ENCODE assay signal across 14 cellular contexts in genomic region chr1:29004288-29004687, GRCh38.
DNase-seq lines count a peak whose midpoint lies in the region; ATAC-seq and TF ChIP-seq lines count a peak whose summit lies in the region.
"Had no signal": no experiment of that assay in that cellular context is flagged by ENCODE, and none has a peak within 500 bp of the region (broad histone marks: within the 10 kb centered on the region; RNA-seq: fewer than 3 reads in every experiment).

No MANE protein-coding gene starts in this region.

- no peaks in the 10 kb centered on the region for H3K4me1 ChIP-seq in CD8-positive, alpha-beta T cell (ENCODE audit: insufficient read depth, low read length)
- H3K4me1 ChIP-seq in smooth muscle cell (ENCODE audit: low read depth) (no peaks in the 10 kb centered on the region), neuronal stem cell (ENCODE audit: control insufficient read depth in 2 of 2, insufficient read depth in 1 of 2, low read depth in 1 of 2, low read length in 2 of 2) (peaks cover 0 to 1% of the 10 kb centered on the region in 2 donors)
- H3K4me1 ChIP-seq: BLaER1 treated with 17β-estradiol and CSF1 and Interleukin-3, amounts not matched to agents 10 nM and 100 nM had no signal

- H3K79me1 ChIP-seq in neuronal stem cell (ENCODE audit: low read depth, low read length): peaks cover 3% of the 10 kb centered on the region

- H3K4me3 Mint-ChIP-seq in activated CD8-positive, alpha-beta memory T cell treated with anti-CD3 and anti-CD28 coated beads, Interleukin-2, amount 10 ng/mL, durations not matched to agents 7 days and 5 days: no peak overlapping the region
- H3K4me3 Mint-ChIP-seq in CD8-positive, alpha-beta T cell: no peak overlapping the region
- H3K4me3 Mint-ChIP-seq in activated T-helper 17 cell treated with anti-CD3 and anti-CD28 coated beads, Interleukin-2, amount 50 U/mL, for 72 hours: no peak overlapping the region
- no peak overlapping the region for H3K4me3 Mint-ChIP-seq in stimulated activated naive B cell treated with anti-CD40 and anti-IgM and Interleukin-4, amounts not matched to agents 10 μg/mL and 1 μg/mL and 100 μg/mL, for 72 hours
- H3K4me3 Mint-ChIP-seq: B cell had no signal

- ATAC-seq in activated CD8-positive, alpha-beta memory T cell treated with anti-CD3 and anti-CD28 coated beads, Interleukin-2, amount 10 ng/mL, durations not matched to agents 7 days and 5 days: no peak
- no peak for ATAC-seq in CD8-positive, alpha-beta T cell
- ATAC-seq in activated T-helper 17 cell treated with anti-CD3 and anti-CD28 coated beads, Interleukin-2, amount 50 U/mL, for 72 hours (replicated peaks): peak; percentile 70
- no peak for ATAC-seq in stimulated activated naive B cell treated with anti-CD40 and anti-IgM and Interleukin-4, amounts not matched to agents 10 μg/mL and 1 μg/mL and 100 μg/mL, for 72 hours (replicated peaks)

- no peak overlapping the region for H4K91ac ChIP-seq in neuronal stem cell (ENCODE audit: low read depth, low read length, poor library complexity)

- intact Hi-C loops in CD8-positive, alpha-beta T cell (cut with DNase I, micrococcal nuclease): no loop called here

- H3K36me3 Mint-ChIP-seq in activated CD8-positive, alpha-beta memory T cell treated with anti-CD3 and anti-CD28 coated beads, Interleukin-2, amount 10 ng/mL, durations not matched to agents 7 days and 5 days: peaks cover 27% of the 10 kb centered on the region
- peaks cover 78% of the 10 kb centered on the region for H3K36me3 Mint-ChIP-seq in CD8-positive, alpha-beta T cell
- peaks cover 69% of the 10 kb centered on the region for H3K36me3 Mint-ChIP-seq in activated T-helper 17 cell treated with anti-CD3 and anti-CD28 coated beads, Interleukin-2, amount 50 U/mL, for 72 hours (ENCODE audit: low read depth)
- peaks cover 18 to 48% of the 10 kb centered on the region in 2 donors for H3K36me3 Mint-ChIP-seq in stimulated activated naive B cell treated with anti-CD40 and anti-IgM and Interleukin-4, amounts not matched to agents 10 μg/mL and 1 μg/mL and 100 μg/mL, for 72 hours

- H2BK12ac ChIP-seq in neuronal stem cell (ENCODE audit: low read length): no peak overlapping the region

- no peak overlapping the region for H3K4ac ChIP-seq in neuronal stem cell (ENCODE audit: low read length)

- H3K36me3 ChIP-seq in CD8-positive, alpha-beta T cell (ENCODE audit: insufficient read depth, low read length): peaks cover 4% of the 10 kb centered on the region
- H3K36me3 ChIP-seq in smooth muscle cell (ENCODE audit: low read depth): no peaks in the 10 kb centered on the region
- H3K36me3 ChIP-seq in neuronal stem cell (replicated peaks in 1 of 2; ENCODE audit: control insufficient read depth in 2 of 2, insufficient read depth in 2 of 2, low read length in 2 of 2): peaks cover 3 to 20% of the 10 kb centered on the region in 2 donors
- H3K36me3 ChIP-seq: HAP-1 had no signal

- no peak overlapping the region for H4K8ac ChIP-seq in neuronal stem cell (ENCODE audit: low read depth, low read length)

- DNase-seq in activated CD8-positive, alpha-beta memory T cell treated with anti-CD3 and anti-CD28 coated beads, Interleukin-2, amount 10 ng/mL, durations not matched to agents 7 days and 5 days: no peak
- no peak for DNase-seq in activated CD8-positive, alpha-beta memory T cell treated with anti-CD3 and anti-CD28 coated beads, Interleukin-2, amount 50 U/mL, for 4 hours
- no peak for DNase-seq in CD8-positive, alpha-beta T cell
- DNase-seq in smooth muscle cell (lab: John Stamatoyannopoulos, UW; ENCODE audit: unreplicated experiment) (no peak), SIG-M5 treated with dmso at 0.1 percent for 504 hours (lab: John Stamatoyannopoulos, UW; ENCODE audit: unreplicated experiment) (no peak), neuronal stem cell (ENCODE audit: low spot score) (no peak)
- DNase-seq in stimulated activated naive B cell treated with anti-CD40 and anti-IgM and Interleukin-4, amounts not matched to agents 10 μg/mL and 1 μg/mL and 100 μg/mL, for 72 hours: no peak
- DNase-seq: DMS153, DMS79, GF-D8 had no signal

- no peak overlapping the region for H3K4me3 ChIP-seq in CD8-positive, alpha-beta T cell (ENCODE audit: low read depth, low read length)
- H3K4me3 ChIP-seq in smooth muscle cell: no peak overlapping the region
- H3K4me3 ChIP-seq in neuronal stem cell (ENCODE audit: low read length in 2 of 2): no peak overlapping the region
- H3K4me3 ChIP-seq: BLaER1 treated with 17β-estradiol and CSF1 and Interleukin-3, amounts not matched to agents 10 nM and 100 nM; HAP-1 had no signal

- H3K27ac ChIP-seq in CD8-positive, alpha-beta T cell (ENCODE audit: low read depth, low read length): no peak overlapping the region
- no peak overlapping the region for H3K27ac ChIP-seq in smooth muscle cell (ENCODE audit: low read depth)
- no peak overlapping the region for H3K27ac ChIP-seq in neuronal stem cell (replicated peaks; ENCODE audit: low read length)
- H3K27ac ChIP-seq: BLaER1 treated with 17β-estradiol and CSF1 and Interleukin-3, amounts not matched to agents 10 nM and 100 nM had no signal

- H3K9me3 Mint-ChIP-seq in activated CD8-positive, alpha-beta memory T cell treated with anti-CD3 and anti-CD28 coated beads, Interleukin-2, amount 10 ng/mL, durations not matched to agents 7 days and 5 days (ENCODE audit: low read depth): no peaks in the 10 kb centered on the region
- no peaks in the 10 kb centered on the region for H3K9me3 Mint-ChIP-seq in CD8-positive, alpha-beta T cell
- no peaks in the 10 kb centered on the region for H3K9me3 Mint-ChIP-seq in activated T-helper 17 cell treated with anti-CD3 and anti-CD28 coated beads, Interleukin-2, amount 50 U/mL, for 72 hours
- no peaks in the 10 kb centered on the region for H3K9me3 Mint-ChIP-seq in stimulated activated naive B cell treated with anti-CD40 and anti-IgM and Interleukin-4, amounts not matched to agents 10 μg/mL and 1 μg/mL and 100 μg/mL, for 72 hours

- no peaks in the 10 kb centered on the region for H3F3A ChIP-seq in smooth muscle cell (ENCODE audit: low read depth)

- H2AK5ac ChIP-seq in neuronal stem cell (ENCODE audit: low read depth, low read length): no peak overlapping the region

- H3K9ac ChIP-seq in smooth muscle cell (ENCODE audit: low read depth) (no peak overlapping the region), neuronal stem cell (ENCODE audit: low read depth, low read length, poor library complexity) (no peak overlapping the region)
- H3K9ac ChIP-seq: BLaER1 treated with 17β-estradiol and CSF1 and Interleukin-3, amounts not matched to agents 10 nM and 100 nM had no signal

- H2BK15ac ChIP-seq in neuronal stem cell (ENCODE audit: low read length): no peak overlapping the region

- no peak overlapping the region for H3K23ac ChIP-seq in neuronal stem cell (ENCODE audit: low read depth, low read length, poor library complexity)

- TF ChIP-seq CTCF in CD8-positive, alpha-beta T cell (IDR thresholded peaks at IDR 0.05): no peak
- no peak for TF ChIP-seq CTCF in smooth muscle cell (IDR thresholded peaks at IDR 0.05; ENCODE audit: borderline replicate concordance, insufficient read depth, poor library complexity, severe bottlenecking)

- POLR2A ChIA-PET in CD8-positive, alpha-beta T cell (lab: Charles Lee): interaction anchor here (0.6 kb wide), 1 partner anchor 80 kb away, joined by 4 read pairs; no protein-coding TSS in a partner anchor

- H3K79me2 ChIP-seq in smooth muscle cell (ENCODE audit: low read depth): no peaks in the 10 kb centered on the region

- H3K27ac Mint-ChIP-seq in activated CD8-positive, alpha-beta memory T cell treated with anti-CD3 and anti-CD28 coated beads, Interleukin-2, amount 10 ng/mL, durations not matched to agents 7 days and 5 days: peak overlapping the region; percentile 26
- peak overlapping the region; percentile 79 for H3K27ac Mint-ChIP-seq in CD8-positive, alpha-beta T cell
- peak overlapping the region; percentile 54 for H3K27ac Mint-ChIP-seq in activated T-helper 17 cell treated with anti-CD3 and anti-CD28 coated beads, Interleukin-2, amount 50 U/mL, for 72 hours
- no peak overlapping the region for H3K27ac Mint-ChIP-seq in stimulated activated naive B cell treated with anti-CD40 and anti-IgM and Interleukin-4, amounts not matched to agents 10 μg/mL and 1 μg/mL and 100 μg/mL, for 72 hours
- H3K27ac Mint-ChIP-seq: B cell had no signal

- no peaks in the 10 kb centered on the region for H3K27me3 ChIP-seq in CD8-positive, alpha-beta T cell (ENCODE audit: insufficient read depth, low read length)
- H3K27me3 ChIP-seq in smooth muscle cell (ENCODE audit: low read depth): no peaks in the 10 kb centered on the region
- no peaks in the 10 kb centered on the region for H3K27me3 ChIP-seq in neuronal stem cell (ENCODE audit: control insufficient read depth in 3 of 3, insufficient read depth in 3 of 3, low read depth in 1 of 3, low read length in 3 of 3)
- H3K27me3 ChIP-seq: BLaER1 treated with 17β-estradiol and CSF1 and Interleukin-3, amounts not matched to agents 10 nM and 100 nM had no signal

- H2BK5ac ChIP-seq in neuronal stem cell (ENCODE audit: low read length): no peak overlapping the region

- no peaks in the 10 kb centered on the region for H3K27me3 Mint-ChIP-seq in activated CD8-positive, alpha-beta memory T cell treated with anti-CD3 and anti-CD28 coated beads, Interleukin-2, amount 10 ng/mL, durations not matched to agents 7 days and 5 days
- no peaks in the 10 kb centered on the region for H3K27me3 Mint-ChIP-seq in CD8-positive, alpha-beta T cell (ENCODE audit: low read depth)
- no peaks in the 10 kb centered on the region for H3K27me3 Mint-ChIP-seq in activated T-helper 17 cell treated with anti-CD3 and anti-CD28 coated beads, Interleukin-2, amount 50 U/mL, for 72 hours
- H3K27me3 Mint-ChIP-seq in stimulated activated naive B cell treated with anti-CD40 and anti-IgM and Interleukin-4, amounts not matched to agents 10 μg/mL and 1 μg/mL and 100 μg/mL, for 72 hours: no peaks in the 10 kb centered on the region
- H3K27me3 Mint-ChIP-seq: B cell had no signal

- peak overlapping the region; percentile 34 for H3K4me2 ChIP-seq in smooth muscle cell
- no peak overlapping the region for H3K4me2 ChIP-seq in neuronal stem cell (ENCODE audit: insufficient read depth, low read length, poor library complexity, severe bottlenecking)
- H3K4me2 ChIP-seq: BLaER1 treated with 17β-estradiol and CSF1 and Interleukin-3, amounts not matched to agents 10 nM and 100 nM had no signal

- H3K18ac ChIP-seq in neuronal stem cell (ENCODE audit: low read length): no peak overlapping the region

- 74% methylated on average over 1 of the region's 1 CpG for WGBS in smooth muscle cell (ENCODE audit: low lambda C conversion rate)
- WGBS in neuronal stem cell (ENCODE audit: extremely low coverage in 2 of 2, insufficient read length in 2 of 2, insufficient replicate concordance in 1 of 2), 2 donors: no CpG with 5 or more reads among the region's 1 CpG

- H2BK120ac ChIP-seq in neuronal stem cell (ENCODE audit: low read depth, low read length): no peak overlapping the region

- CTCF ChIA-PET in activated CD8-positive, alpha-beta memory T cell treated with anti-CD3 and anti-CD28 coated beads, Interleukin-2, amount 10 ng/mL, durations not matched to agents 7 days and 5 days (lab: Charles Lee): no interaction called here
- CTCF ChIA-PET in CD8-positive, alpha-beta T cell (lab: Charles Lee): no interaction called here

- H3K9me3 ChIP-seq in CD8-positive, alpha-beta T cell (ENCODE audit: low read length): no peaks in the 10 kb centered on the region
- no peaks in the 10 kb centered on the region for H3K9me3 ChIP-seq in smooth muscle cell (replicated peaks; ENCODE audit: low read depth)
- H3K9me3 ChIP-seq in neuronal stem cell (replicated peaks in 1 of 2; ENCODE audit: control insufficient read depth in 2 of 2, insufficient read depth in 1 of 2, low read depth in 1 of 2, low read length in 2 of 2): no peaks in the 10 kb centered on the region
- H3K9me3 ChIP-seq: HAP-1 had no signal

- no peak overlapping the region for H3K14ac ChIP-seq in neuronal stem cell (ENCODE audit: low read length)

- no peak overlapping the region for H2AFZ ChIP-seq in smooth muscle cell (ENCODE audit: low read depth)
- no peak overlapping the region for H2AFZ ChIP-seq in neuronal stem cell (ENCODE audit: low read length)

- H3K4me1 Mint-ChIP-seq in activated CD8-positive, alpha-beta memory T cell treated with anti-CD3 and anti-CD28 coated beads, Interleukin-2, amount 10 ng/mL, durations not matched to agents 7 days and 5 days: peaks cover 7% of the 10 kb centered on the region
- H3K4me1 Mint-ChIP-seq in CD8-positive, alpha-beta T cell (ENCODE audit: low read depth): peaks cover 47% of the 10 kb centered on the region
- peaks cover 16% of the 10 kb centered on the region for H3K4me1 Mint-ChIP-seq in activated T-helper 17 cell treated with anti-CD3 and anti-CD28 coated beads, Interleukin-2, amount 50 U/mL, for 72 hours
- peaks cover 0 to 3% of the 10 kb centered on the region in 2 donors for H3K4me1 Mint-ChIP-seq in stimulated activated naive B cell treated with anti-CD40 and anti-IgM and Interleukin-4, amounts not matched to agents 10 μg/mL and 1 μg/mL and 100 μg/mL, for 72 hours

- H4K20me1 ChIP-seq in smooth muscle cell (ENCODE audit: low read depth): no peaks in the 10 kb centered on the region
- H4K20me1 ChIP-seq: BLaER1 treated with 17β-estradiol and CSF1 and Interleukin-3, amounts not matched to agents 10 nM and 100 nM had no signal
